16 cellular contexts compared by ENCODE assay signal in the genomic region with DNA sequence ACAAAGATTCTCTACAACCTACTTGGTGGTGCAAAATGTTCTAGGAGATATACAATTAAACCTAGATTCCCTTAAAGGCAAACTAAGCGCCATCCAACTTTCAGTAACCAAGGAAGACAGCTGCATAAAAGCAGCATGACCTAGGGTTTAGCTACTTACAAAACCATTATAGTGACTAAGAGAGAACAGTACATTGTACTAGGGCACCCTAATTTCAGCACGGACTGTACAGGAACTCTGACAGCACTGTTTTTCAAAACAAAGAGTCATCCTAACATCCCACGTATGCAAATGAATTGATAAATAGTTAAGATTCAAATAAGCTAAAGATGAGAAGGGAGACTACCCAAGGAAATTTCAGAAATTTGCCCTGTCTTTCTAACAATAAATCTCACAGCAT. TPM values are rescaled to one million over a fixed set of nuclear protein-coding genes. Genes with fewer than 3 reads are reported as not detected.
DNase-seq lines count a peak whose midpoint lies in the region; ATAC-seq and TF ChIP-seq lines count a peak whose summit lies in the region.
"Had no signal": no experiment of that assay in that cellular context is flagged by ENCODE, and none has a peak within 500 bp of the region (broad histone marks: within the 10 kb centered on the region; RNA-seq: fewer than 3 reads in every experiment).

No MANE protein-coding gene starts in this region.

- ATAC-seq in HG02610 (IDR thresholded peaks at IDR 0.05; ENCODE audit: unreplicated experiment): peak; percentile 53
- no peak for ATAC-seq in naive B cell (ENCODE audit: low read depth in 2 of 2)
- ATAC-seq: body of pancreas, SK-N-SH treated with all-trans-retinoic acid at 6 μM for 48 hours had no signal

- H3K36me3 ChIP-seq in OCI-LY7 (ENCODE audit: insufficient read depth, low read length) (peaks cover 41% of the 10 kb centered on the region), hepatocyte (replicated peaks; ENCODE audit: insufficient read depth, low read depth) (no peaks in the 10 kb centered on the region)

- H4K20me1 ChIP-seq in OCI-LY7 (ENCODE audit: insufficient read depth, low read length) (no peaks in the 10 kb centered on the region; the same call in 1 of the 2 replicates), hepatocyte (ENCODE audit: insufficient read depth, poor library complexity, severe bottlenecking) (no peaks in the 10 kb centered on the region)

- no peaks in the 10 kb centered on the region for H3K27me3 ChIP-seq in hepatocyte
- H3K27me3 ChIP-seq: body of pancreas, testis had no signal

- no peaks in the 10 kb centered on the region for H3K9me2 ChIP-seq in OCI-LY7 (ENCODE audit: insufficient read depth, low read length)
- H3K9me2 ChIP-seq in hepatocyte (replicated peaks; ENCODE audit: insufficient read depth): no peaks in the 10 kb centered on the region

- POLR2A ChIA-PET in OCI-LY7 (lab: Charles Lee): interaction anchor here (0.6 to 4.3 kb wide), 13 partner anchors 9 to 105 kb away, joined by 3 to 31 read pairs (median 5); no protein-coding TSS in a partner anchor

- BruUV-seq in OCI-LY7 (replicated peaks; lab: Mats Ljungman, UMichigan): no TSS peak

- peak; percentile 43 for DNase-seq in GM13976 (ENCODE audit: low spot score)
- peak; percentile 32 for DNase-seq in OCI-LY7 (ENCODE audit: low spot score)
- no peak for DNase-seq in naive B cell
- DNase-seq in hepatocyte (ENCODE audit: low spot score): no peak
- no peak for DNase-seq in iPS-NIHi11 (ENCODE audit: low spot score)
- DNase-seq in posterior vena cava (ENCODE audit: low spot score): no peak
- DNase-seq: activated CD4-positive, alpha-beta memory T cell treated with anti-CD3 and anti-CD28 coated beads, Interleukin-2, amount 10 ng/mL, durations not matched to agents 7 days and 5 days; activated naive CD4-positive, alpha-beta T cell treated with anti-CD3 and anti-CD28 coated beads, Interleukin-2, amount 50 U/mL, for 16 hours; activated T-cell treated with anti-CD3 and anti-CD28 coated beads, Interleukin-2, amount 50 U/mL, for 24 hours; body of pancreas; COR-L47; NCI-H1436; testis had no signal

- in situ Hi-C loops in GM13976 (cut with MboI; ENCODE audit: low sequenced_read_pairs, unreplicated experiment): no loop called here

- H3K9me3 ChIP-seq in OCI-LY7 (ENCODE audit: low read length) (peaks cover 8% of the 10 kb centered on the region; the same call in 1 of the 2 replicates), hepatocyte (ENCODE audit: low read depth) (no peaks in the 10 kb centered on the region)
- H3K9me3 ChIP-seq: body of pancreas, testis had no signal

- CTCF ChIA-PET in OCI-LY7 (lab: Charles Lee; ENCODE audit: unreplicated experiment): interaction anchor here (1.1 to 1.5 kb wide), 2 partner anchors 14 to 76 kb away, joined by 3 to 4 read pairs; no protein-coding TSS in a partner anchor

- H3K4me1 ChIP-seq in OCI-LY7 (ENCODE audit: insufficient read depth, low read length, poor library complexity, severe bottlenecking): peaks cover 76% of the 10 kb centered on the region
- no peaks in the 10 kb centered on the region for H3K4me1 ChIP-seq in hepatocyte (ENCODE audit: insufficient read depth)
- H3K4me1 ChIP-seq: body of pancreas, testis had no signal

- H3K9me3 Mint-ChIP-seq in naive B cell: peaks cover 0 to 7% (median 0%) of the 10 kb centered on the region in 7 donors
- H3K9me3 Mint-ChIP-seq: activated CD4-positive, alpha-beta memory T cell treated with anti-CD3 and anti-CD28 coated beads, Interleukin-2, amount 10 ng/mL, durations not matched to agents 7 days and 5 days; activated T-cell treated with anti-CD3 and anti-CD28 coated beads, Interleukin-2, amount 50 U/mL, for 24 hours had no signal

- TF ChIP-seq CTCF in GM13976 (IDR thresholded peaks at IDR 0.05; ENCODE audit: borderline replicate concordance, control extremely low read depth, extremely low read depth, insufficient read depth, missing control alignments) (no peak), OCI-LY7 (conservative IDR thresholded peaks at IDR 0.05; ENCODE audit: low read length) (no peak), hepatocyte (IDR thresholded peaks at IDR 0.05; ENCODE audit: poor library complexity) (no peak)

- peaks cover 9 to 11% of the 10 kb centered on the region in 2 donors for H3K36me3 Mint-ChIP-seq in naive B cell

- peaks cover 95% of the 10 kb centered on the region for H3K79me2 ChIP-seq in OCI-LY7 (ENCODE audit: insufficient read depth, low read depth, low read length)
- peaks cover 56% of the 10 kb centered on the region for H3K79me2 ChIP-seq in hepatocyte

- intact Hi-C loops in OCI-LY7 (cut with micrococcal nuclease; ENCODE audit: unreplicated experiment) (loop anchor here (5.0 kb wide), 1 partner anchor 84 kb away; no protein-coding TSS in a partner anchor), posterior vena cava (cut with DNase I) (no loop called here)

- H2AFZ ChIP-seq in OCI-LY7 (ENCODE audit: low read length) (no peak overlapping the region), hepatocyte (no peak overlapping the region)

- H3K27me3 Mint-ChIP-seq in naive B cell: no peaks in the 10 kb centered on the region
- H3K27me3 Mint-ChIP-seq: activated CD4-positive, alpha-beta memory T cell treated with anti-CD3 and anti-CD28 coated beads, Interleukin-2, amount 10 ng/mL, durations not matched to agents 7 days and 5 days; activated T-cell treated with anti-CD3 and anti-CD28 coated beads, Interleukin-2, amount 50 U/mL, for 24 hours had no signal

- H3K4me3 ChIP-seq in OCI-LY7 (ENCODE audit: low read depth, low read length, poor library complexity, severe bottlenecking) (peak overlapping the region; percentile 18), hepatocyte (no peak overlapping the region)
- H3K4me3 ChIP-seq: body of pancreas, coronary artery, testis had no signal

- H3K4me3 Mint-ChIP-seq in naive B cell: peak overlapping the region in 7 of 8 donors; percentile 31 to 69 (median 53)
- H3K4me3 Mint-ChIP-seq: activated CD4-positive, alpha-beta memory T cell treated with anti-CD3 and anti-CD28 coated beads, Interleukin-2, amount 10 ng/mL, durations not matched to agents 7 days and 5 days; activated T-cell treated with anti-CD3 and anti-CD28 coated beads, Interleukin-2, amount 50 U/mL, for 24 hours had no signal

- H3K27ac ChIP-seq in OCI-LY7 (ENCODE audit: low read depth, low read length, poor library complexity, severe bottlenecking): peak overlapping the region; percentile 49
- H3K27ac ChIP-seq in hepatocyte: no peak overlapping the region
- H3K27ac ChIP-seq: body of pancreas, coronary artery, testis had no signal

- peak overlapping the region; percentile 55 for H3K4me2 ChIP-seq in OCI-LY7 (ENCODE audit: low read length)
- H3K4me2 ChIP-seq in hepatocyte: no peak overlapping the region

- WGBS in hepatocyte (ENCODE audit: low lambda C conversion rate, missing lambda C conversion rate): 86% methylated on average over 3 of the region's 3 CpGs

- H3K27ac Mint-ChIP-seq in naive B cell: peak overlapping the region in 5 of 6 donors; percentile 41 to 69 (median 57)
- H3K27ac Mint-ChIP-seq: activated CD4-positive, alpha-beta memory T cell treated with anti-CD3 and anti-CD28 coated beads, Interleukin-2, amount 10 ng/mL, durations not matched to agents 7 days and 5 days; activated T-cell treated with anti-CD3 and anti-CD28 coated beads, Interleukin-2, amount 50 U/mL, for 24 hours had no signal

- H3K4me1 Mint-ChIP-seq in naive B cell: peaks cover 53 to 83% (median 80%) of the 10 kb centered on the region in 3 donors

RNA-seq across cellular contexts. Expression of a gene that starts 30.0 kb away (rescaled TPM):
- 82.8 and 96.0 TPM in 2 replicates for total RNA-seq in OCI-LY7 (2014; rRNA removed; shearing (Covaris generic))
- total RNA-seq in OCI-LY7 (2022) (179 and 184 TPM in 2 replicates), hepatocyte (25.8 and 26.8 TPM in 2 replicates), posterior vena cava (1 to 10 TPM; 3.7 to 7.9 TPM)
- polyA plus RNA-seq in naive B cell (ENCODE audit: low read depth in 6 of 6) (100 to 1,000 TPM; 126 to 197 (median 155) TPM), hepatocyte (27.7 and 28.1 TPM in 2 replicates)

Comparison
In these comparisons a context has a peak if more than half of its experiments do, and no peak if none do; other contexts are left out.
1. DNase-seq: peak in GM13976 (single experiment) and OCI-LY7 (single experiment); none in naive B cell (single experiment), hepatocyte (single experiment), iPS-NIHi11 (single experiment) and posterior vena cava (single experiment).